ENCODE assay signal across 14 cellular contexts in genomic region chr2:109383505-109384307, GRCh38.
DNase-seq lines count a peak whose midpoint lies in the region; ATAC-seq, FAIRE-seq and TF ChIP-seq lines count a peak whose summit lies in the region.
"Had no signal": no experiment of that assay in that cellular context is flagged by ENCODE, and none has a peak within 500 bp of the region (broad histone marks: within the 10 kb centered on the region; RNA-seq: fewer than 3 reads in every experiment).

No MANE protein-coding gene starts in this region.

- H2BK20ac ChIP-seq in H1 (ENCODE audit: low read length): no peak overlapping the region

- TF ChIP-seq EP300 in H1 (IDR thresholded peaks at IDR 0.05; ENCODE audit: borderline replicate concordance in 1 of 2, low read depth in 2 of 2, low read length in 2 of 2) (no peak), ovary (IDR thresholded peaks at IDR 0.05) (no peak)

- CTCF ChIA-PET in H1 (lab: Charles Lee; ENCODE audit: partially characterized antibody): interaction anchor here (1.6 kb wide), 1 partner anchor 9 kb away, joined by 3 read pairs; no protein-coding TSS in a partner anchor

- no peak overlapping the region for H3K4me3 ChIP-seq in heart left ventricle
- no peak overlapping the region for H3K4me3 ChIP-seq in H1 (ENCODE audit: extremely low read depth in 1 of 4, insufficient read depth in 2 of 4, low read depth in 3 of 4, low read length in 4 of 4)
- no peak overlapping the region for H3K4me3 ChIP-seq in ovary
- H3K4me3 ChIP-seq: SK-N-MC had no signal

- DNase-seq in heart left ventricle (peak in 4 of 5 donors; percentile 6 to 19 (median 15)), Right ventricle myocardium superior (no peak), H1 (ENCODE audit: low read depth in 1 of 2, low spot score in 2 of 2) (no peak), ovary (peak in 3 of 5 donors; percentile 3 to 9 (median 4)), cerebellar nuclear complex (lab: John Stamatoyannopoulos, UW) (no peak)
- DNase-seq: activated gamma-delta T cell, NCI-H1417 treated with DMSO at 0.1 percent for 48 hours, T-helper 9 cell had no signal

- H2BK120ac ChIP-seq in H1 (replicated peaks; ENCODE audit: low read depth, low read length): no peak overlapping the region

- FAIRE-seq in H1 (lab: Jason Lieb, UNC): no peak
- FAIRE-seq: endometrium had no signal

- H2BK12ac ChIP-seq in H1 (ENCODE audit: low read depth, low read length): no peak overlapping the region

- H2AFZ ChIP-seq in H1 (ENCODE audit: low read length): no peak overlapping the region

- H3K4me1 ChIP-seq in heart left ventricle: peaks cover 7 to 40% (median 26%) of the 10 kb centered on the region in 12 donors
- peaks cover 2 to 16% (median 10%) of the 10 kb centered on the region in 4 experiments for H3K4me1 ChIP-seq in H1 (replicated peaks in 1 of 4; ENCODE audit: control insufficient read depth in 3 of 4, insufficient read depth in 4 of 4, low read length in 3 of 4)
- H3K4me1 ChIP-seq in ovary (ENCODE audit: insufficient read depth): peaks cover 10% of the 10 kb centered on the region

- no peaks in the 10 kb centered on the region for H3K23me2 ChIP-seq in H1 (ENCODE audit: low read depth, low read length)

- TF ChIP-seq POLR2A in heart left ventricle (IDR thresholded peaks at IDR 0.05): no peak
- TF ChIP-seq POLR2A in H1 (IDR thresholded peaks at IDR 0.05; ENCODE audit: control extremely low read depth in 1 of 2, low read depth in 2 of 2, low read length in 2 of 2): no peak
- no peak for TF ChIP-seq POLR2A in ovary (IDR thresholded peaks at IDR 0.05)

- no peak overlapping the region for H4K91ac ChIP-seq in H1 (replicated peaks; ENCODE audit: insufficient read length, low read length)

- H3K36me3 ChIP-seq in heart left ventricle (no peaks in the 10 kb centered on the region), H1 (ENCODE audit: control insufficient read depth in 2 of 4, insufficient read depth in 4 of 4, low read length in 3 of 4) (no peaks in the 10 kb centered on the region), ovary (no peaks in the 10 kb centered on the region)

- ATAC-seq in heart left ventricle (no peak), Right ventricle myocardium superior (ENCODE audit: poor library complexity) (no peak), HG02938 (IDR thresholded peaks at IDR 0.05; ENCODE audit: unreplicated experiment) (no peak), HG03457 (IDR thresholded peaks at IDR 0.05; ENCODE audit: unreplicated experiment) (no peak)
- ATAC-seq: HCT116; natural killer cell treated with Interleukin-12 subunit alpha and Interleukin-12 subunit beta and Interleukin-15 and Interleukin-18, amount 100 ng/mL, for 72 hours had no signal

- WGBS in heart left ventricle, 4 donors: 74 to 85% (median 80%) methylated on average over 19 of the region's 19 CpGs
- 88% methylated on average over 19 of the region's 19 CpGs; no CpG with 5 or more reads in 1 of the 2 experiments for WGBS in H1 (ENCODE audit: extremely low coverage in 1 of 2, insufficient coverage in 1 of 2, insufficient read length in 1 of 2, insufficient replicate concordance in 2 of 2, low coverage in 1 of 2, low lambda C conversion rate in 2 of 2, missing lambda C conversion rate in 1 of 2), 2 experiments
- 92 to 95% (median 94%) methylated on average over 19 of the region's 19 CpGs for WGBS in ovary, 3 donors

- H3K9me3 ChIP-seq in heart left ventricle: no peaks in the 10 kb centered on the region
- no peaks in the 10 kb centered on the region for H3K9me3 ChIP-seq in H1 (ENCODE audit: insufficient read depth in 2 of 2, low read depth in 1 of 2, low read length in 1 of 2)
- H3K9me3 ChIP-seq in ovary: no peaks in the 10 kb centered on the region

- TF ChIP-seq RAD21 in H1 (IDR thresholded peaks at IDR 0.05 in 1 of 2, conservative IDR thresholded peaks at IDR 0.05 in 1 of 2; ENCODE audit: low read depth in 2 of 2, low read length in 2 of 2): no peak

- H4K5ac ChIP-seq in H1 (ENCODE audit: insufficient read length, low read depth, low read length): no peak overlapping the region

- H3K23ac ChIP-seq in H1 (ENCODE audit: insufficient read length): no peak overlapping the region

- H3K4ac ChIP-seq in H1 (replicated peaks; ENCODE audit: insufficient read length, low read depth, low read length): no peak overlapping the region

- 0 out of 2 replicates have a peak overlapping the region, but pooled peaks have one; percentile 72 for H2BK15ac ChIP-seq in H1 (ENCODE audit: low read length)

- H4K20me1 ChIP-seq in H1 (replicated peaks in 1 of 2; ENCODE audit: control insufficient read depth in 1 of 2, insufficient read depth in 2 of 2, low read length in 2 of 2): no peaks in the 10 kb centered on the region

- H3K56ac ChIP-seq in H1 (replicated peaks; ENCODE audit: insufficient read length, low read depth, low read length): no peak overlapping the region

- H2BK5ac ChIP-seq in H1 (ENCODE audit: low read depth, low read length): no peak overlapping the region

- no peak overlapping the region for H3K9ac ChIP-seq in H1 (replicated peaks in 1 of 4; ENCODE audit: extremely low read depth in 1 of 4, low read depth in 3 of 4, low read length in 3 of 4)

- POLR2A ChIA-PET in H1 (lab: Charles Lee; ENCODE audit: partially characterized antibody): no interaction called here

- H3K14ac ChIP-seq in H1 (ENCODE audit: insufficient read length): no peak overlapping the region

- H4K8ac ChIP-seq in H1 (ENCODE audit: extremely low read depth, insufficient read depth, low read length): no peak overlapping the region

- no peak overlapping the region for H2AK5ac ChIP-seq in H1 (ENCODE audit: low read depth, low read length)

- H3K27ac ChIP-seq in heart left ventricle: peak overlapping the region in 5 of 12 donors; percentile 29 to 66 (median 46)
- no peak overlapping the region for H3K27ac ChIP-seq in H1 (ENCODE audit: low read depth, low read length)
- H3K27ac ChIP-seq in ovary: no peak overlapping the region
- H3K27ac ChIP-seq: SK-N-MC had no signal

- TF ChIP-seq CTCF in heart left ventricle (IDR thresholded peaks at IDR 0.05): no peak
- TF ChIP-seq CTCF in H1 (IDR thresholded peaks at IDR 0.05; ENCODE audit: control extremely low read depth in 1 of 3, insufficient read depth in 1 of 3, low read depth in 1 of 3, low read length in 3 of 3): no peak
- no peak for TF ChIP-seq CTCF in ovary (IDR thresholded peaks at IDR 0.05)

- H3K4me2 ChIP-seq in H1 (ENCODE audit: insufficient read depth in 1 of 2, low read depth in 2 of 2, low read length in 2 of 2): no peak overlapping the region

- H3K18ac ChIP-seq in H1 (ENCODE audit: extremely low read depth, low read length): no peak overlapping the region

- intact Hi-C loops in heart left ventricle (cut with DNase I): loop anchor here in 2 of 10 donors (5.0 kb wide), 1 partner anchor 61 kb away; no protein-coding TSS in a partner anchor
- intact Hi-C loops in Right ventricle myocardium superior (cut with DNase I): no loop called here
- intact Hi-C loops in ovary (cut with DNase I): loop anchor here in 1 of 4 donors (5.0 kb wide), 1 partner anchor 1464 kb away; no protein-coding TSS in a partner anchor

- no peaks in the 10 kb centered on the region for H3K79me2 ChIP-seq in H1 (ENCODE audit: control insufficient read depth in 1 of 2, insufficient read depth in 2 of 2, low read length in 2 of 2)

- H3K79me1 ChIP-seq in H1 (ENCODE audit: low read depth, low read length): no peaks in the 10 kb centered on the region

- no peaks in the 10 kb centered on the region for H3K27me3 ChIP-seq in heart left ventricle
- no peaks in the 10 kb centered on the region; a peak in 1 of 7 replicates for H3K27me3 ChIP-seq in H1 (replicated peaks in 1 of 4; ENCODE audit: control insufficient read depth in 3 of 4, extremely low read depth in 1 of 4, insufficient read depth in 3 of 4, low read length in 3 of 4)
- H3K27me3 ChIP-seq in ovary: no peaks in the 10 kb centered on the region

TF ChIP-seq in H1, 55 proteins besides CTCF, POLR2A, EP300 and RAD21:
- TF ChIP-seq TBP (IDR thresholded peaks at IDR 0.05; ENCODE audit: low read depth, low read length) (no peak), BRCA1 (IDR thresholded peaks at IDR 0.05; ENCODE audit: low read depth, low read length) (no peak), TAF1 (IDR thresholded peaks at IDR 0.05; ENCODE audit: low read depth, low read length) (no peak), E2F6 (IDR thresholded peaks at IDR 0.05) (no peak), RNF2 (IDR thresholded peaks at IDR 0.05; ENCODE audit: borderline replicate concordance, low read depth, low read length, missing control alignments, poor library complexity, severe bottlenecking) (no peak), BCL11A (IDR thresholded peaks at IDR 0.05; ENCODE audit: low read depth in 2 of 2, low read length in 2 of 2) (no peak), SP1 (IDR thresholded peaks at IDR 0.05; ENCODE audit: low read depth, low read length) (no peak)

Comparison
In these comparisons a context has a peak if more than half of its experiments do, and no peak if none do; other contexts are left out.
1. DNase-seq: peak in heart left ventricle (4 of 5) and ovary (3 of 5); none in Right ventricle myocardium superior (single experiment), H1 (0 of 2) and cerebellar nuclear complex (0 of 2).